Comparison of ENCODE assay signal across 11 cellular contexts in genomic region chr15:67077641-67078215, GRCh38. TPM values are rescaled to one million over a fixed set of nuclear protein-coding genes. Genes with fewer than 3 reads are reported as not detected.
DNase-seq lines count a peak whose midpoint lies in the region; TF ChIP-seq lines count a peak whose summit lies in the region.
"Had no signal": no experiment of that assay in that cellular context is flagged by ENCODE, and none has a peak within 500 bp of the region (broad histone marks: within the 10 kb centered on the region; RNA-seq: fewer than 3 reads in every experiment).

No MANE protein-coding gene starts in this region.

- peak overlapping the region; percentile 25 for H3K4me2 ChIP-seq in osteoblast (ENCODE audit: insufficient read depth, low read length)

- H3K27me3 ChIP-seq in colonic mucosa = no peaks in the 10 kb centered on the region
- H3K27me3 ChIP-seq in osteoblast (ENCODE audit: insufficient read depth, low read length) = no peaks in the 10 kb centered on the region
- H3K27me3 ChIP-seq in HAP-1 (ENCODE audit: low read depth) = no peaks in the 10 kb centered on the region

- DNase-seq in Daoy (ENCODE audit: low read depth) (peak; percentile 50), NCI-H69 (lab: John Stamatoyannopoulos, UW) (peak; percentile 43), colonic mucosa (peak; percentile 81), osteoblast (ENCODE audit: insufficient read length, low spot score, missing footprints) (peak; percentile 71), HAP-1 (ENCODE audit: low spot score in 2 of 2) (no peak), NCI-H2196 treated with DMSO at 0.1 percent for 48 hours (lab: John Stamatoyannopoulos, UW; ENCODE audit: unreplicated experiment) (no peak), medulla oblongata (ENCODE audit: extremely low spot score) (no peak), GDM1 (lab: John Stamatoyannopoulos, UW) (no peak)
- DNase-seq: activated CD4-positive, alpha-beta T cell treated with anti-CD3 and anti-CD28 coated beads for 4 hours; caudate nucleus; NCI-H774 had no signal

- H3K4me1 ChIP-seq in colonic mucosa (peaks cover 28% of the 10 kb centered on the region), osteoblast (ENCODE audit: insufficient read depth, low read length) (peaks cover 96% of the 10 kb centered on the region), HAP-1 (peaks cover 21% of the 10 kb centered on the region)

- H3K9ac ChIP-seq in colonic mucosa (ENCODE audit: low read depth in 2 of 2, low read length in 2 of 2) = peak overlapping the region in 1 of 2 donors; percentile 58

- no peaks in the 10 kb centered on the region for H3K36me3 ChIP-seq in colonic mucosa
- H3K36me3 ChIP-seq in osteoblast (ENCODE audit: insufficient read depth, low read length) = peaks cover 45% of the 10 kb centered on the region
- peaks cover 15% of the 10 kb centered on the region for H3K36me3 ChIP-seq in HAP-1 (replicated peaks)

- intact Hi-C loops in colonic mucosa (cut with DNase I) = no loop called here

- no peak for TF ChIP-seq CTCF in colonic mucosa (IDR thresholded peaks at IDR 0.05)
- TF ChIP-seq CTCF in osteoblast (IDR thresholded peaks at IDR 0.05; ENCODE audit: extremely low read depth, low read depth, low read length) = no peak

- in situ Hi-C loops in HAP-1 (cut with MboI; ENCODE audit: low sequenced_read_pairs) = no loop called here

- peaks cover 61% of the 10 kb centered on the region for H4K20me1 ChIP-seq in osteoblast (ENCODE audit: insufficient read depth, low read length)

- H3K27ac ChIP-seq in colonic mucosa (peak overlapping the region; percentile 85), osteoblast (ENCODE audit: low read depth, low read length) (peak overlapping the region; percentile 84)

- H3K9me3 ChIP-seq in colonic mucosa (no peaks in the 10 kb centered on the region), osteoblast (ENCODE audit: low read depth, low read length) (no peaks in the 10 kb centered on the region), HAP-1 (0 out of 2 replicates have a peak, but pooled peaks cover under 1% of the 10 kb centered on the region)

- no peak overlapping the region for H2AFZ ChIP-seq in osteoblast (ENCODE audit: low read length)

- peaks cover 99% of the 10 kb centered on the region for H3K79me2 ChIP-seq in osteoblast (ENCODE audit: insufficient read depth, low read length)

- H3K4me3 ChIP-seq in colonic mucosa = no peak overlapping the region
- H3K4me3 ChIP-seq in osteoblast (ENCODE audit: insufficient read depth, low read length) = no peak overlapping the region
- no peak overlapping the region for H3K4me3 ChIP-seq in HAP-1

RNA-seq across cellular contexts. Expression of gene SMAD3, which starts 12.3 kb away (rescaled TPM):
- total RNA-seq in Daoy (2014; rRNA removed; shearing (Covaris generic)) = 44.1 and 48.1 TPM in 2 replicates
- total RNA-seq in colonic mucosa (10 to 100 TPM; 38.6 to 62.1 TPM), osteoblast (41.8 and 60.1 TPM in 2 replicates)

Comparison
In these comparisons a context has a peak if more than half of its experiments do, and no peak if none do; other contexts are left out.
1. DNase-seq: peak in Daoy (single experiment), NCI-H69 (single experiment), colonic mucosa (single experiment) and osteoblast (single experiment); none in HAP-1 (0 of 2), NCI-H2196 treated with DMSO at 0.1 percent for 48 hours (single experiment), medulla oblongata (single experiment) and GDM1 (single experiment).